7 cellular contexts compared by ENCODE assay signal in genomic region chr14:28584951-28585350, GRCh38.
"Had no signal": no experiment of that assay in that cellular context is flagged by ENCODE, and none has a peak within 500 bp of the region (broad histone marks: within the 10 kb centered on the region; RNA-seq: fewer than 3 reads in every experiment).

No MANE protein-coding gene starts in this region.

- H3K36me3 ChIP-seq: HAP-1 had no signal

- H3K4me3 ChIP-seq: GM23248, HAP-1 had no signal

- DNase-seq: GM23248, GOT3, H7, HFFc6 had no signal

- ATAC-seq: HCT116, HepG2 had no signal

- FAIRE-seq: HepG2 had no signal
